ENCODE assay signal across 8 cellular contexts in genomic region chr15:90101969-90102890, GRCh38. TPM values are rescaled to one million over a fixed set of nuclear protein-coding genes. Genes with fewer than 3 reads are reported as not detected.
DNase-seq lines count a peak whose midpoint lies in the region; ATAC-seq and TF ChIP-seq lines count a peak whose summit lies in the region.

Gene IDH2, minus strand, starts transcription at chr15:90102468. Its CDS starts 78 bp downstream, at chr15:90102390.

- H3K27me3 Mint-ChIP-seq in CD8-positive, alpha-beta memory T cell: no peaks in the 10 kb centered on the region
- H3K27me3 Mint-ChIP-seq in endothelial cell (ENCODE audit: unreplicated experiment): peaks cover 27% of the 10 kb centered on the region

- H3K4me1 ChIP-seq in CD8-positive, alpha-beta memory T cell (ENCODE audit: insufficient read depth, low read length): peaks cover 44% of the 10 kb centered on the region
- H3K4me1 ChIP-seq in NT2/D1 (ENCODE audit: insufficient read depth, insufficient read length) (peaks cover 23% of the 10 kb centered on the region), mesodermal cell (ENCODE audit: control insufficient read depth, insufficient read depth, low read length, poor library complexity, severe bottlenecking) (peaks cover 20% of the 10 kb centered on the region)

- H3K4me1 Mint-ChIP-seq in CD8-positive, alpha-beta memory T cell: peaks cover 47 to 57% (median 54%) of the 10 kb centered on the region in 3 donors
- peaks cover 23% of the 10 kb centered on the region for H3K4me1 Mint-ChIP-seq in endothelial cell (ENCODE audit: unreplicated experiment)

- peak within 1 kb of the TSS; percentile 68 for H3K4me3 ChIP-seq in CD8-positive, alpha-beta memory T cell (ENCODE audit: low read length)
- H3K4me3 ChIP-seq in NT2/D1 (ENCODE audit: insufficient read length, low read depth): peak within 1 kb of the TSS; percentile 88
- H3K4me3 ChIP-seq in mesodermal cell (ENCODE audit: extremely low read depth, insufficient read depth, low read length, poor library complexity, severe bottlenecking): peak within 1 kb of the TSS; percentile 79

- 0 to 1% methylated on average over 81 to 82 of the region's 104 CpGs for WGBS in mesodermal cell (ENCODE audit: insufficient coverage in 2 of 2), 2 experiments

- CTCF ChIA-PET in CD8-positive, alpha-beta memory T cell (lab: Charles Lee): interaction anchor here (0.8 to 1.5 kb wide), 6 partner anchors 10 to 131 kb away, joined by 3 to 8 read pairs (median 4); partner anchors contain the start of gene CIB1

- DNase-seq in CD8-positive, alpha-beta memory T cell: peak; percentile 67 to 79 (median 73)
- DNase-seq in NT2/D1 (ENCODE audit: low read depth, low spot score): peak; percentile 75
- peak; percentile 86 for DNase-seq in activated CD8-positive, alpha-beta memory T cell treated with anti-CD3 and anti-CD28 coated beads, Interleukin-2, amount 50 U/mL, for 48 hours
- DNase-seq in endothelial cell (ENCODE audit: low spot score): peak; percentile 89
- DNase-seq in stimulated activated CD8-positive, alpha-beta memory T cell treated with anti-CD3 and anti-CD28 coated beads, Interleukin-15, amount 100 ng/mL, for 4 hours (ENCODE audit: low read depth in 2 of 2): peak; percentile 25 to 59

- peak within 1 kb of the TSS; percentile 96 for H3K9ac ChIP-seq in NT2/D1 (ENCODE audit: insufficient read length, low read depth)

- H3K36me3 Mint-ChIP-seq in CD8-positive, alpha-beta memory T cell: peaks cover 0 to 5% (median 0%) of the 10 kb centered on the region in 3 donors
- H3K36me3 Mint-ChIP-seq in endothelial cell (ENCODE audit: low read depth, unreplicated experiment): peaks cover 4% of the 10 kb centered on the region

- peak within 1 kb of the TSS; percentile 63 for H3K27ac ChIP-seq in CD8-positive, alpha-beta memory T cell (ENCODE audit: low read depth, low read length)
- H3K27ac ChIP-seq in mesodermal cell (ENCODE audit: low read depth, low read length, severe bottlenecking): peak within 1 kb of the TSS; percentile 82

- peak within 1 kb of the TSS; percentile 96 to 100 (median 99) for H3K27ac Mint-ChIP-seq in CD8-positive, alpha-beta memory T cell
- peak within 1 kb of the TSS; percentile 87 for H3K27ac Mint-ChIP-seq in endothelial cell (ENCODE audit: unreplicated experiment)

- no peaks in the 10 kb centered on the region for H3K27me3 ChIP-seq in CD8-positive, alpha-beta memory T cell (ENCODE audit: insufficient read depth, low read length, poor library complexity, severe bottlenecking)
- peaks cover 19% of the 10 kb centered on the region for H3K27me3 ChIP-seq in NT2/D1 (ENCODE audit: insufficient read depth, insufficient read length)

- H3K36me3 ChIP-seq in CD8-positive, alpha-beta memory T cell (ENCODE audit: insufficient read depth, low read length): no peaks in the 10 kb centered on the region
- H3K36me3 ChIP-seq in NT2/D1 (ENCODE audit: insufficient read depth, insufficient read length, low read length) (peaks cover 3% of the 10 kb centered on the region), mesodermal cell (ENCODE audit: control insufficient read depth, insufficient read depth, low read length) (peaks cover 8% of the 10 kb centered on the region)

- no peaks in the 10 kb centered on the region for H3K9me3 ChIP-seq in CD8-positive, alpha-beta memory T cell (ENCODE audit: low read length)
- H3K9me3 ChIP-seq in NT2/D1 (ENCODE audit: insufficient read depth, low read length) (no peaks in the 10 kb centered on the region), mesodermal cell (ENCODE audit: control insufficient read depth, low read length) (no peaks in the 10 kb centered on the region)

- peak within 1 kb of the TSS; percentile 88 to 98 (median 92) for H3K4me3 Mint-ChIP-seq in CD8-positive, alpha-beta memory T cell
- H3K4me3 Mint-ChIP-seq in endothelial cell (ENCODE audit: unreplicated experiment): peak within 1 kb of the TSS; percentile 88

- H3K9me3 Mint-ChIP-seq in CD8-positive, alpha-beta memory T cell: peaks cover 0 to 2% (median 0%) of the 10 kb centered on the region in 5 donors
- no peaks in the 10 kb centered on the region for H3K9me3 Mint-ChIP-seq in endothelial cell (ENCODE audit: unreplicated experiment)

- POLR2A ChIA-PET in CD8-positive, alpha-beta memory T cell (lab: Charles Lee): interaction anchor here (0.6 to 2.0 kb wide), 3 partner anchors 42 to 131 kb away, joined by 3 to 11 read pairs (median 7); partner anchors contain the start of genes CIB1, GDPGP1 and SEMA4B

- peak; percentile 63 for ATAC-seq in GM19351 (IDR thresholded peaks at IDR 0.05; ENCODE audit: unreplicated experiment)
- ATAC-seq in HG03520 (IDR thresholded peaks at IDR 0.05; ENCODE audit: unreplicated experiment): peak; percentile 57

- TF ChIP-seq CTCF in endothelial cell (IDR thresholded peaks at IDR 0.05; ENCODE audit: unreplicated experiment): no peak

RNA-seq across cellular contexts. Expression of gene IDH2, which starts in this region (rescaled TPM):
- 10 to 100 TPM; 72.8 to 73.8 TPM for total RNA-seq in CD8-positive, alpha-beta memory T cell
- 148 TPM for polyA plus RNA-seq in CD8-positive, alpha-beta memory T cell
- 133 TPM for total RNA-seq in endothelial cell (ENCODE audit: unreplicated experiment)
- 155 TPM for polyA plus RNA-seq in mesodermal cell (2013, experiment 1 of 2)
- polyA plus RNA-seq in mesodermal cell (2013, experiment 2 of 2): 140 TPM

Comparison
In these comparisons a context has a peak if more than half of its experiments do, and no peak if none do; other contexts are left out.
1. Peak in every context shown above with its lines: DNase-seq, ATAC-seq, H3K4me3 ChIP-seq and H3K27ac ChIP-seq.